Comparison of ENCODE assay signal across 1 cellular context in the genomic region with DNA sequence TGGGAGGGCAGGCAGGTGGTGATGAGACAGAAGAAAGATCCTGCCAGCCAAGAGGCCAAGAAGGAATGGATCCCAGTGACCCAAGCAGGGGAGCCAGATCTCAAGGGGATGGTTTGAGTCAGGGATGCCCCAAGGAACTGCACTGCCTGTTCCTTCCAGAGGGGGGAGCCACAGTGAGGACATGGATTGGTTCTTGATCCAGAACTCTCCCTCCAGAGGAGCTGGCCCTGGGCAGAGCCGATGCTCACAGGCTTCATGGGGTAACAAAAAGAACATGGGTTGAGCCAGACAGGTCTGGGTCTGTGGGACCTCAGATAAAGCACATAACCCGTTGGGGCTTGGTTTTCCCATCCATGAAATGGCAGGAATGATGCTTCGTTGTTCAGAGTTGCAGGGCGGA.
TF ChIP-seq lines count a peak whose summit lies in the region.

No MANE protein-coding gene starts in this region.

TF ChIP-seq in H1, 55 proteins besides CTCF, POLR2A, EP300 and RAD21:
- 0 out of 2 replicates have a peak, but pooled peaks have one; percentile 23 for TF ChIP-seq YY1 (IDR thresholded peaks at IDR 0.05; ENCODE audit: low read depth, low read length)
- TF ChIP-seq, protein P1, sequence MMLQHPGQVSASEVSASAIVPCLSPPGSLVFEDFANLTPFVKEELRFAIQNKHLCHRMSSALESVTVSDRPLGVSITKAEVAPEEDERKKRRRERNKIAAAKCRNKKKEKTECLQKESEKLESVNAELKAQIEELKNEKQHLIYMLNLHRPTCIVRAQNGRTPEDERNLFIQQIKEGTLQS (IDR thresholded peaks at IDR 0.05; ENCODE audit: insufficient read depth, low read depth, low read length): no peak
